In genomic region chr19:19486343-19487076, GRCh38 we compare ENCODE assay signal across 14 cellular contexts. TPM values are rescaled to one million over a fixed set of nuclear protein-coding genes. Genes with fewer than 3 reads are reported as not detected.
DNase-seq lines count a peak whose midpoint lies in the region.
"Had no signal": no experiment of that assay in that cellular context is flagged by ENCODE, and none has a peak within 500 bp of the region (broad histone marks: within the 10 kb centered on the region; RNA-seq: fewer than 3 reads in every experiment).

No MANE protein-coding gene starts in this region.

- no peaks in the 10 kb centered on the region for H3K27me3 ChIP-seq in effector memory CD4-positive, alpha-beta T cell (replicated peaks; ENCODE audit: control insufficient read depth, insufficient read depth, low read length, poor library complexity, severe bottlenecking)
- no peaks in the 10 kb centered on the region for H3K27me3 ChIP-seq in trophoblast cell (ENCODE audit: insufficient read depth, low read length)
- H3K27me3 ChIP-seq: adrenal gland, left lung had no signal

- H3K27ac ChIP-seq in effector memory CD4-positive, alpha-beta T cell (ENCODE audit: insufficient read depth, low read length, poor library complexity, severe bottlenecking): peak overlapping the region; percentile 87
- peak overlapping the region; percentile 27 for H3K27ac ChIP-seq in trophoblast cell (ENCODE audit: low read depth, low read length)
- H3K27ac ChIP-seq: WERI-Rb-1 had no signal

- H2BK120ac ChIP-seq in trophoblast cell (ENCODE audit: insufficient read depth, low read length, poor library complexity): no peak overlapping the region

- peak overlapping the region; percentile 14 for H3K14ac ChIP-seq in trophoblast cell (ENCODE audit: low read length)

- no peak overlapping the region for H4K12ac ChIP-seq in trophoblast cell (ENCODE audit: low read depth, low read length)

- H3K4me3 ChIP-seq in effector memory CD4-positive, alpha-beta T cell (ENCODE audit: insufficient read depth, low read depth, low read length, poor library complexity, severe bottlenecking): no peak overlapping the region
- H3K4me3 ChIP-seq in trophoblast cell (ENCODE audit: low read depth, low read length): no peak overlapping the region
- H3K4me3 ChIP-seq: adrenal gland, left lung had no signal

- DNase-seq in T-helper 1 cell: no peak
- peak; percentile 54 for DNase-seq in NCI-H2171 treated with DMSO at 0.1 percent for 48 hours (lab: John Stamatoyannopoulos, UW)
- DNase-seq in effector memory CD4-positive, alpha-beta T cell: no peak
- peak; percentile 55 to 58 for DNase-seq in trophoblast cell
- no peak for DNase-seq in NCI-H1417 (lab: John Stamatoyannopoulos, UW)
- DNase-seq in NCI-H1930 (lab: John Stamatoyannopoulos, UW): no peak
- no peak for DNase-seq in EL
- DNase-seq: adrenal gland; DMS79 treated with DMSO at 0.1 percent for 48 hours; MV-4-11; stimulated activated naive CD8-positive, alpha-beta T cell treated with anti-CD3 and anti-CD28 coated beads, Interleukin-15, Interleukin-2, amounts not matched to agents 100 U/mL and 50 U/mL, for 24 hours; WERI-Rb-1 had no signal

- no peak overlapping the region for H2AFZ ChIP-seq in trophoblast cell (ENCODE audit: insufficient read depth, low read length, poor library complexity)

- H3K27ac Mint-ChIP-seq in T-helper 1 cell treated with Interleukin-12 subunit alpha and Interleukin-12 subunit beta and Interleukin-4 antibody, amounts not matched to agents 30 μg/mL and 1 μg/mL, for 36 hours: peak overlapping the region; percentile 15

- H3K79me1 ChIP-seq in trophoblast cell (ENCODE audit: low read length): peaks cover 15% of the 10 kb centered on the region

- no peak overlapping the region for H3K4me2 ChIP-seq in trophoblast cell (ENCODE audit: low read length)

- no CpG with 5 or more reads among the region's 15 CpGs for WGBS in trophoblast cell (ENCODE audit: extremely low coverage, insufficient coverage, insufficient read length)

- no peaks in the 10 kb centered on the region for H3K9me3 ChIP-seq in effector memory CD4-positive, alpha-beta T cell (ENCODE audit: control insufficient read depth, low read length)
- H3K9me3 ChIP-seq in trophoblast cell (ENCODE audit: insufficient read depth, low read depth, low read length): no peaks in the 10 kb centered on the region
- H3K9me3 ChIP-seq: adrenal gland, left lung had no signal

- no peak overlapping the region for H2AK5ac ChIP-seq in trophoblast cell (ENCODE audit: low read length)

- H4K8ac ChIP-seq in trophoblast cell (ENCODE audit: low read depth, low read length): no peak overlapping the region

- H3K4me1 Mint-ChIP-seq in T-helper 1 cell treated with Interleukin-12 subunit alpha and Interleukin-12 subunit beta and Interleukin-4 antibody, amounts not matched to agents 30 μg/mL and 1 μg/mL, for 36 hours (ENCODE audit: low read depth): peaks cover 27% of the 10 kb centered on the region

- H3K79me2 ChIP-seq in trophoblast cell (ENCODE audit: control insufficient read depth, insufficient read depth, low read length, poor library complexity): peaks cover 16% of the 10 kb centered on the region

- H3K27me3 Mint-ChIP-seq in T-helper 1 cell treated with Interleukin-12 subunit alpha and Interleukin-12 subunit beta and Interleukin-4 antibody, amounts not matched to agents 30 μg/mL and 1 μg/mL, for 36 hours (ENCODE audit: low read depth): no peaks in the 10 kb centered on the region

- H2BK12ac ChIP-seq in trophoblast cell (ENCODE audit: low read length): peak overlapping the region; percentile 10

- peaks cover 4% of the 10 kb centered on the region for H3K36me3 Mint-ChIP-seq in T-helper 1 cell treated with Interleukin-12 subunit alpha and Interleukin-12 subunit beta and Interleukin-4 antibody, amounts not matched to agents 30 μg/mL and 1 μg/mL, for 36 hours (ENCODE audit: low read depth)

- H3K4me1 ChIP-seq in effector memory CD4-positive, alpha-beta T cell (ENCODE audit: control insufficient read depth, insufficient read depth, low read length, poor library complexity, severe bottlenecking): peaks cover 39% of the 10 kb centered on the region
- peaks cover 49 to 53% of the 10 kb centered on the region in 2 experiments for H3K4me1 ChIP-seq in trophoblast cell (ENCODE audit: control insufficient read depth in 1 of 2, insufficient read depth in 2 of 2, low read length in 2 of 2)

- no peak overlapping the region for H3K4me3 Mint-ChIP-seq in T-helper 1 cell treated with Interleukin-12 subunit alpha and Interleukin-12 subunit beta and Interleukin-4 antibody, amounts not matched to agents 30 μg/mL and 1 μg/mL, for 36 hours

- peak overlapping the region; percentile 56 for H3K18ac ChIP-seq in trophoblast cell (ENCODE audit: low read length)

- no peak overlapping the region for H3K23ac ChIP-seq in trophoblast cell (ENCODE audit: low read length)

- peak overlapping the region; percentile 18 for H2BK5ac ChIP-seq in trophoblast cell (ENCODE audit: low read depth, low read length, poor library complexity)

- no peaks in the 10 kb centered on the region for H3K9me3 Mint-ChIP-seq in T-helper 1 cell treated with Interleukin-12 subunit alpha and Interleukin-12 subunit beta and Interleukin-4 antibody, amounts not matched to agents 30 μg/mL and 1 μg/mL, for 36 hours

- no peak overlapping the region for H3K9ac ChIP-seq in trophoblast cell (ENCODE audit: low read length)

- peaks cover 16% of the 10 kb centered on the region for H3K36me3 ChIP-seq in effector memory CD4-positive, alpha-beta T cell (ENCODE audit: control insufficient read depth, insufficient read depth, low read length)
- H3K36me3 ChIP-seq in trophoblast cell (ENCODE audit: control insufficient read depth in 1 of 2, insufficient read depth in 2 of 2, low read length in 2 of 2): peaks cover 23% of the 10 kb centered on the region in 2 experiments
- H3K36me3 ChIP-seq: adrenal gland had no signal

- H3K4ac ChIP-seq in trophoblast cell (ENCODE audit: low read depth, low read length): peak overlapping the region; percentile 76

- peak overlapping the region; percentile 17 for H4K91ac ChIP-seq in trophoblast cell (ENCODE audit: low read depth, low read length)

RNA-seq across cellular contexts. Expression of gene TSSK6, which starts 28.8 kb away (rescaled TPM):
- 1.1 and 1.4 TPM in 2 replicates for polyA plus RNA-seq in trophoblast cell (2013)

RNA-seq across cellular contexts. Expression of gene NDUFA13, which starts 29.5 kb away (rescaled TPM):
- 160 and 164 TPM in 2 replicates for polyA plus RNA-seq in trophoblast cell (2013)

RNA-seq across cellular contexts. Expression of gene YJEFN3, which starts 42.2 kb away (rescaled TPM):
- 4.5 and 4.6 TPM in 2 replicates for polyA plus RNA-seq in trophoblast cell (2013)

RNA-seq across cellular contexts. Expression of gene CILP2, which starts 51.6 kb away (rescaled TPM):
- polyA plus RNA-seq in trophoblast cell (2013): 0.52 and 0.56 TPM in 2 replicates

Comparison
In these comparisons a context has a peak if more than half of its experiments do, and no peak if none do; other contexts are left out.
1. DNase-seq: peak in NCI-H2171 treated with DMSO at 0.1 percent for 48 hours (single experiment) and trophoblast cell (2 of 2); none in T-helper 1 cell (0 of 5), effector memory CD4-positive, alpha-beta T cell (0 of 3), NCI-H1417 (0 of 3), NCI-H1930 (0 of 2) and EL (single experiment).